28 cellular contexts compared by ENCODE assay signal in the genomic region with DNA sequence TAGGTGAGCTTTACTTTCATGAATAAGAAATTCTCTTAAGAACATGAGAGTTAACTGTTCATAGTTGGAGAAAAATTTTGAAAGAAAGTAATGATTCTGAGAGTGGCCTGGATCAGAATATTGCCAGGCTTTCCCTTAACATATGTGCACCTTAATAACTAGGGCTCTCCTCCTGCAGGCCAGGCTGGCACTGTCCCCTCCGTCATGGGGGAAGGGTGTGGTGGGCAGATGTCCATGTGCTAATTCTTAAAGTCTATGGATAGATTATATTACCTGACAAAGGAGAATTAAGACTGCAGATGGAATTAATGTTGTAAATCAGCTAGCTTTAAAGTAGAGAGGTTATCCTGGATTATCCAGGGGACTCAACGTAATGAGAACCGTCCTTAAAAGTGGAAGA.
"Had no signal": no experiment of that assay in that cellular context is flagged by ENCODE, and none has a peak within 500 bp of the region (broad histone marks: within the 10 kb centered on the region; RNA-seq: fewer than 3 reads in every experiment).

No MANE protein-coding gene starts in this region.

- H3K36me3 ChIP-seq: ascending aorta, breast epithelium, cardiac muscle cell, colonic mucosa, esophagus squamous epithelium, gastroesophageal sphincter, heart right ventricle had no signal

- H3K27ac ChIP-seq: ascending aorta, breast epithelium, cardiac muscle cell, colonic mucosa, epithelial cell of prostate, esophagus squamous epithelium, gastroesophageal sphincter, heart right ventricle had no signal

- H3K4me3 ChIP-seq: ascending aorta, breast epithelium, cardiac muscle cell, colonic mucosa, esophagus squamous epithelium, gastroesophageal sphincter, heart right ventricle had no signal

- H3K9me3 ChIP-seq: ascending aorta, breast epithelium, colonic mucosa, esophagus squamous epithelium, gastroesophageal sphincter, heart right ventricle had no signal

- H3K27me3 ChIP-seq: ascending aorta, breast epithelium, cardiac muscle cell, colonic mucosa had no signal

- H3K4me1 ChIP-seq: ascending aorta, breast epithelium, colonic mucosa, esophagus squamous epithelium, gastroesophageal sphincter, heart right ventricle had no signal

- DNase-seq: activated CD4-positive, alpha-beta memory T cell treated with anti-CD3 and anti-CD28 coated beads, Interleukin-2, amount 10 ng/mL, durations not matched to agents 7 days and 5 days; activated CD4-positive, alpha-beta T cell treated with anti-CD3 and anti-CD28 coated beads for 36 hours; activated CD4-positive, alpha-beta T cell treated with anti-CD3 and anti-CD28 coated beads, Interleukin-2, amount 10 ng/mL, durations not matched to agents 7 days and 5 days; activated CD4-positive, alpha-beta T cell treated with anti-CD3 and anti-CD28 coated beads, Interleukin-2, amount 50 U/mL, for 4 hours; activated CD4-positive, CD25-positive, alpha-beta regulatory T cell; activated CD4-positive, CD25-positive, alpha-beta regulatory T cell treated with anti-CD3 and anti-CD28 coated beads, Interleukin-2, amount 50 U/mL, for 72 hours; activated CD8-positive, alpha-beta memory T cell treated with anti-CD3 and anti-CD28 coated beads, Interleukin-2, amount 50 U/mL, for 48 hours; activated gamma-delta T cell; activated naive CD4-positive, alpha-beta T cell; activated naive CD4-positive, alpha-beta T cell treated with anti-CD3 and anti-CD28 coated beads, Interleukin-2, amount 10 ng/mL, durations not matched to agents 7 days and 5 days; activated naive CD8-positive, alpha-beta T cell treated with anti-CD3 and anti-CD28 coated beads, Interleukin-2, amount 10 ng/mL, durations not matched to agents 7 days and 5 days; activated T-cell treated with anti-CD3 and anti-CD28 coated beads for 4 hours; activated T-cell treated with anti-CD3 and anti-CD28 coated beads, Interleukin-2, amount 50 U/mL, for 24 hours; activated T-cell treated with anti-CD3 and anti-CD28 coated beads, Interleukin-2, amount 50 U/mL, for 72 hours; central memory CD4-positive, alpha-beta T cell; cerebellar nuclear complex; colonic mucosa; effector CD8-positive, alpha-beta T cell; esophagus squamous epithelium; foreskin melanocyte; heart right ventricle; T-helper 17 cell; T1000 had no signal
